In genomic region chr22:26958378-26958777, GRCh38 we compare ENCODE assay signal across 7 cellular contexts.
"Had no signal": no experiment of that assay in that cellular context is flagged by ENCODE, and none has a peak within 500 bp of the region (broad histone marks: within the 10 kb centered on the region; RNA-seq: fewer than 3 reads in every experiment).

No MANE protein-coding gene starts in this region.

- FAIRE-seq: H1, H54, HTR-8/SVneo had no signal

- H3K4me3 Mint-ChIP-seq: GM23338, H9, IgD-negative memory B cell had no signal

- H3K36me3 Mint-ChIP-seq: IgD-negative memory B cell had no signal

- DNase-seq: H9, HCEC 1CT had no signal

- H3K9me3 Mint-ChIP-seq: GM23338, H9 had no signal

- H3K27ac Mint-ChIP-seq: GM23338, H9, IgD-negative memory B cell had no signal

- H3K4me1 Mint-ChIP-seq: IgD-negative memory B cell had no signal
